In the genomic region with DNA sequence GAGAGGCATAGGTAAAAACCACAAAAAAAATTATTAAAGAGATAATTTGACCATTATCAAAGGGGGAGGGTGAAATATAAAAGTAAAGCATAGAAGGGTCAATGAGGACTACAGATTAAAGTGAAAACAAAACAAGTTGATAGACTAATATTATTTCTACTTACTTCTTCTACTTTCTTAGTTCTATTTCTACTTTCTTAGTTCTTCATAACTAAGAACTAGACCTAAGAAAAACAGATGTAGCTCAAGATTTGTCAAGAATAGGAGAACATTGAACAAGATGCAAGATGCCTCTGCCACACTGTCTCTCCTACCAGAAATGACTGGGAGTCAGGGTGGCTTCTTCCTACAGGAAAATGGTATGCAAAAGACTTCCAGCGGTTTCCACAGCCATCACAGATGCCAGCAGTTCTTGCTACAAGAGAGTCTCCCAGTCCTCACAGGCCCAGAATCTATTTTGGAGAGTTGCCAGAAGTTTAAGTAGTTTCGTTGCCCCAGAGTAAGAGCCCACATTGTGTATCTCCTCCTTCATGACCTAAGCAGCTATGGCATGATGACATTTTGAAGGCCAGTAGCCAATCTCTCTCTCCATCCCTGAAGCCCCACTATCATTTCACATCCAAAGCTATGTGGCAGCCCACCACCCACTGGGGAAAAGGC, we compare ENCODE assay signal across 16 cellular contexts.
"Had no signal": no experiment of that assay in that cellular context is flagged by ENCODE, and none has a peak within 500 bp of the region (broad histone marks: within the 10 kb centered on the region; RNA-seq: fewer than 3 reads in every experiment).

No MANE protein-coding gene starts in this region.

- DNase-seq: activated CD4-positive, alpha-beta memory T cell treated with anti-CD3 and anti-CD28 coated beads, Interleukin-2, amount 10 ng/mL, durations not matched to agents 7 days and 5 days; activated CD8-positive, alpha-beta memory T cell treated with anti-CD3 and anti-CD28 coated beads, Interleukin-2, amount 50 U/mL, for 4 hours; activated naive CD4-positive, alpha-beta T cell; aorta; dorsolateral prefrontal cortex; hypothalamus; kidney glomerular epithelial cell; mesendoderm; nephron progenitor cell; psoas muscle; stimulated activated CD4-positive, alpha-beta T cell treated with anti-CD3 and anti-CD28 coated beads, Interleukin-2, amount 100 ng/mL, for 24 hours; stimulated activated naive CD4-positive, alpha-beta T cell; substantia nigra; transverse colon had no signal

- H3K4me3 Mint-ChIP-seq: activated CD4-positive, alpha-beta memory T cell treated with anti-CD3 and anti-CD28 coated beads, Interleukin-2, amount 10 ng/mL, durations not matched to agents 7 days and 5 days; activated T-helper 1 cell treated with anti-CD3 and anti-CD28 coated beads, Interleukin-12 subunit alpha, Interleukin-12 subunit beta, Interleukin-2, Interleukin-4 antibody, amounts not matched to agents 30 ng/mL and 10 ng/mL and 1 ng/mL, durations not matched to agents 14 hours and 24 hours and 36 hours; nephron progenitor cell had no signal

- H3K27me3 Mint-ChIP-seq: activated CD4-positive, alpha-beta memory T cell treated with anti-CD3 and anti-CD28 coated beads, Interleukin-2, amount 10 ng/mL, durations not matched to agents 7 days and 5 days had no signal

- ATAC-seq: psoas muscle, sciatic nerve had no signal

- H3K4me1 Mint-ChIP-seq: nephron progenitor cell had no signal

- H3K27ac Mint-ChIP-seq: activated CD4-positive, alpha-beta memory T cell treated with anti-CD3 and anti-CD28 coated beads, Interleukin-2, amount 10 ng/mL, durations not matched to agents 7 days and 5 days; activated T-helper 1 cell treated with anti-CD3 and anti-CD28 coated beads, Interleukin-12 subunit alpha, Interleukin-12 subunit beta, Interleukin-2, Interleukin-4 antibody, amounts not matched to agents 30 ng/mL and 10 ng/mL and 1 ng/mL, durations not matched to agents 14 hours and 24 hours and 36 hours; nephron progenitor cell had no signal
